Comparison of ENCODE assay signal across 9 cellular contexts in genomic region chr5:127909078-127909477, GRCh38.
DNase-seq lines count a peak whose midpoint lies in the region; ATAC-seq and TF ChIP-seq lines count a peak whose summit lies in the region.
"Had no signal": no experiment of that assay in that cellular context is flagged by ENCODE, and none has a peak within 500 bp of the region (broad histone marks: within the 10 kb centered on the region; RNA-seq: fewer than 3 reads in every experiment).

No MANE protein-coding gene starts in this region.

- no peaks in the 10 kb centered on the region for H3K36me3 ChIP-seq in kidney epithelial cell (ENCODE audit: control insufficient read depth, insufficient read depth, low read length)

- POLR2A ChIA-PET in AG04449 (lab: Yijun Ruan, JAX): no interaction called here

- peaks cover 5% of the 10 kb centered on the region for H3K4me1 Mint-ChIP-seq in activated T-helper 17 cell treated with anti-CD3 and anti-CD28 coated beads, Interleukin-2, amount 50 U/mL, for 72 hours
- H3K4me1 Mint-ChIP-seq: immature natural killer cell had no signal

- peak; percentile 63 for ATAC-seq in activated T-helper 17 cell treated with anti-CD3 and anti-CD28 coated beads, Interleukin-2, amount 50 U/mL, for 72 hours (replicated peaks)

- CTCF ChIA-PET in AG04449 (lab: Yijun Ruan, JAX): interaction anchor here (0.8 to 2.6 kb wide), 7 partner anchors 11 to 345 kb away, joined by 3 to 27 read pairs (median 4); no protein-coding TSS in a partner anchor

- peaks cover 7% of the 10 kb centered on the region for H3K27me3 Mint-ChIP-seq in activated T-helper 17 cell treated with anti-CD3 and anti-CD28 coated beads, Interleukin-2, amount 50 U/mL, for 72 hours

- TF ChIP-seq CTCF in AG04449 (IDR thresholded peaks at IDR 0.05; ENCODE audit: insufficient read depth, low read length, missing control alignments): peak; percentile 55
- TF ChIP-seq CTCF in GM12864 (IDR thresholded peaks at IDR 0.05; ENCODE audit: low read depth, low read length, missing control alignments): peak; percentile 74
- TF ChIP-seq CTCF in kidney epithelial cell (IDR thresholded peaks at IDR 0.05; ENCODE audit: insufficient read depth, low read length, poor library complexity, severe bottlenecking): peak; percentile 65

- H3K27ac Mint-ChIP-seq in activated T-helper 17 cell treated with anti-CD3 and anti-CD28 coated beads, Interleukin-2, amount 50 U/mL, for 72 hours: no peak overlapping the region
- H3K27ac Mint-ChIP-seq: immature natural killer cell had no signal

- no peak overlapping the region for H3K4me3 ChIP-seq in AG04449 (ENCODE audit: low read depth, low read length)
- no peak overlapping the region for H3K4me3 ChIP-seq in GM12864 (ENCODE audit: low read depth, low read length)
- H3K4me3 ChIP-seq in kidney epithelial cell (ENCODE audit: low read depth, low read length): no peak overlapping the region

- no peaks in the 10 kb centered on the region for H3K27me3 ChIP-seq in kidney epithelial cell (ENCODE audit: control insufficient read depth, insufficient read depth, low read length)

- no peaks in the 10 kb centered on the region for H3K9me3 Mint-ChIP-seq in activated T-helper 17 cell treated with anti-CD3 and anti-CD28 coated beads, Interleukin-2, amount 50 U/mL, for 72 hours
- H3K9me3 Mint-ChIP-seq: immature natural killer cell had no signal

- DNase-seq in AG04449 (ENCODE audit: low read depth, low spot score) (no peak), GM12864 (ENCODE audit: low read depth) (peak; percentile 33), HCEC 1CT (peak; percentile 62), LoVo (ENCODE audit: low spot score) (peak; percentile 60), kidney epithelial cell (ENCODE audit: low read depth) (no peak), OCI-M2 (lab: John Stamatoyannopoulos, UW; ENCODE audit: unreplicated experiment) (no peak), NCI-H510A (lab: John Stamatoyannopoulos, UW) (no peak)

- no peak overlapping the region for H3K4me3 Mint-ChIP-seq in activated T-helper 17 cell treated with anti-CD3 and anti-CD28 coated beads, Interleukin-2, amount 50 U/mL, for 72 hours
- H3K4me3 Mint-ChIP-seq: immature natural killer cell had no signal

- H3K36me3 Mint-ChIP-seq in activated T-helper 17 cell treated with anti-CD3 and anti-CD28 coated beads, Interleukin-2, amount 50 U/mL, for 72 hours (ENCODE audit: low read depth): no peaks in the 10 kb centered on the region
- H3K36me3 Mint-ChIP-seq: immature natural killer cell had no signal

Comparison
In these comparisons a context has a peak if more than half of its experiments do, and no peak if none do; other contexts are left out.
1. DNase-seq: peak in GM12864 (single experiment), HCEC 1CT (single experiment) and LoVo (single experiment); none in AG04449 (single experiment), kidney epithelial cell (single experiment), OCI-M2 (single experiment) and NCI-H510A (single experiment).
2. Peak in every context shown above with its lines, with median percentiles within 50 percentile points of each other: CTCF ChIP-seq.